8 cellular contexts compared by ENCODE assay signal in genomic region chr3:196739671-196740475, GRCh38. TPM values are rescaled to one million over a fixed set of nuclear protein-coding genes. Genes with fewer than 3 reads are reported as not detected.
A peak's percentile ranks its signal among the peaks of the same experiment; 100 is the strongest.
DNase-seq lines count a peak whose midpoint lies in the region; ATAC-seq and TF ChIP-seq lines count a peak whose summit lies in the region.

Gene PAK2 (plus strand): TSS chr3:196739857. CDS start chr3:196782647, 42,790 bp downstream.

- intact Hi-C loops in stomach (cut with DNase I; ENCODE audit: low total_unique reads): no loop called here

- H3K4me1 ChIP-seq in foreskin keratinocyte (no peaks in the 10 kb centered on the region), stomach (peaks cover 11 to 44% (median 30%) of the 10 kb centered on the region in 4 donors)

- peak within 1 kb of the TSS; percentile 98 for H3K27ac Mint-ChIP-seq in neural crest cell (ENCODE audit: unreplicated experiment)

- no peak for TF ChIP-seq POLR2A in stomach (IDR thresholded peaks at IDR 0.05)

- H3K27ac ChIP-seq in foreskin keratinocyte (peak within 1 kb of the TSS; percentile 50), stomach (peak within 1 kb of the TSS; percentile 91 to 99 (median 98))

- peak within 1 kb of the TSS; percentile 95 for H3K4me3 Mint-ChIP-seq in neural crest cell

- peaks cover 20% of the 10 kb centered on the region for H3K4me1 Mint-ChIP-seq in neural crest cell

- 0 to 3% (median 1%) methylated on average over 14 to 85 of the region's 85 CpGs for WGBS in stomach, 5 donors

- H3K36me3 ChIP-seq in stomach: no peaks in the 10 kb centered on the region

- peaks cover 18% of the 10 kb centered on the region for H3K36me3 Mint-ChIP-seq in neural crest cell (ENCODE audit: low read depth)

- TF ChIP-seq CTCF in HFF-Myc (IDR thresholded peaks at IDR 0.05; ENCODE audit: low read depth, low read length, missing control alignments) (no peak), foreskin keratinocyte (conservative IDR thresholded peaks at IDR 0.05) (peak; percentile 21), neural crest cell (conservative IDR thresholded peaks at IDR 0.05) (no peak), stomach (IDR thresholded peaks at IDR 0.05) (peak in 2 of 7 experiments; percentile 7 to 31)

- H3K27me3 ChIP-seq in foreskin keratinocyte (no peaks in the 10 kb centered on the region), stomach (no peaks in the 10 kb centered on the region)

- H3K9me3 Mint-ChIP-seq in neural crest cell: peaks cover 5% of the 10 kb centered on the region

- no peaks in the 10 kb centered on the region for H3K27me3 Mint-ChIP-seq in neural crest cell (ENCODE audit: low read depth)

- TF ChIP-seq EP300 in stomach (IDR thresholded peaks at IDR 0.05): no peak

- peak; percentile 80 for DNase-seq in GF-D8 (lab: John Stamatoyannopoulos, UW)
- peak; percentile 27 for DNase-seq in HFF-Myc (ENCODE audit: extremely low read depth, low read depth)
- DNase-seq in NCI-H1048 (lab: John Stamatoyannopoulos, UW): peak; percentile 34
- peak; percentile 90 for DNase-seq in SK-N-DZ (ENCODE audit: low spot score)
- peak; percentile 90 for DNase-seq in activated naive CD4-positive, alpha-beta T cell treated with Interleukin-2 at 50 U/mL for 16 hours
- peak; percentile 58 to 76 for DNase-seq in foreskin keratinocyte
- DNase-seq in neural crest cell (ENCODE audit: low read depth, low spot score): peak; percentile 76
- DNase-seq in stomach: peak; percentile 94

- ATAC-seq in foreskin keratinocyte: peak; percentile 92

- H3K9me3 ChIP-seq in stomach: no peaks in the 10 kb centered on the region

- H3K4me3 ChIP-seq in HFF-Myc (replicated peaks; ENCODE audit: low read depth, low read length) (peak within 1 kb of the TSS; percentile 92), stomach (peak within 1 kb of the TSS; percentile 88 to 98 (median 92))

RNA-seq across cellular contexts. Expression of gene PAK2, which starts in this region (rescaled TPM):
- polyA plus RNA-seq in SK-N-DZ (2014; cell fraction: cytosol; rRNA removed): 40.5 and 41.1 TPM in 2 replicates
- 11.0 and 16.1 TPM in 2 replicates for polyA plus RNA-seq in SK-N-DZ (2014; cell fraction: nucleus; rRNA removed)
- 62.3 and 63.3 TPM in 2 replicates for total RNA-seq in foreskin keratinocyte
- 16.4 and 21.3 TPM in 2 replicates for polyA plus RNA-seq in foreskin keratinocyte
- 92.2 and 96.4 TPM in 2 replicates for total RNA-seq in neural crest cell
- total RNA-seq in stomach: 10 to 100 TPM; 11.1 to 88.7 (median 42.4) TPM
- 10 to 100 TPM; 13.5 to 17.6 (median 16.1) TPM for polyA plus RNA-seq in stomach

Comparison
In these comparisons a context has a peak if more than half of its experiments do, and no peak if none do; other contexts are left out.
1. Peak in every context shown above with its lines: DNase-seq, ATAC-seq, H3K4me3 ChIP-seq and H3K27ac ChIP-seq.
2. DNase-seq: peak in every context shown above with its lines; median percentile 94 in stomach; 90 in SK-N-DZ; 90 in activated naive CD4-positive, alpha-beta T cell treated with Interleukin-2 at 50 U/mL for 16 hours; 80 in GF-D8; 76 in neural crest cell; 67 in foreskin keratinocyte; 34 in NCI-H1048; 27 in HFF-Myc.